Comparison of ENCODE assay signal across 9 cellular contexts in genomic region chr2:12057436-12058166, GRCh38.
DNase-seq lines count a peak whose midpoint lies in the region; ATAC-seq, FAIRE-seq and TF ChIP-seq lines count a peak whose summit lies in the region.
"Had no signal": no experiment of that assay in that cellular context is flagged by ENCODE, and none has a peak within 500 bp of the region (broad histone marks: within the 10 kb centered on the region; RNA-seq: fewer than 3 reads in every experiment).

No MANE protein-coding gene starts in this region.

- H3K4me3 ChIP-seq in transverse colon = no peak overlapping the region

- no peaks in the 10 kb centered on the region for H3K27me3 ChIP-seq in transverse colon

- ATAC-seq in HG02981 (IDR thresholded peaks at IDR 0.05; ENCODE audit: unreplicated experiment) = peak; percentile 81

- no peak for TF ChIP-seq POLR2A in transverse colon (IDR thresholded peaks at IDR 0.05)

- peak; percentile 84 for DNase-seq in NK-92 treated with Interleukin-12 subunit alpha and Interleukin-12 subunit beta, amount 100 ng/mL, for 24 hours (lab: John Stamatoyannopoulos, UW)
- DNase-seq in NK-92 (lab: John Stamatoyannopoulos, UW; ENCODE audit: unreplicated experiment) (no peak), RCC 7860 (ENCODE audit: low spot score) (peak; percentile 38), germinal center (ENCODE audit: low spot score) (peak; percentile 54), transverse colon (peak; percentile 41), HK-2 (ENCODE audit: unreplicated experiment) (no peak), NCI-H1930 (lab: John Stamatoyannopoulos, UW) (no peak)

- H3K9me3 ChIP-seq in transverse colon = no peaks in the 10 kb centered on the region

- no peak for FAIRE-seq in RCC 7860 (lab: Jason Lieb, UNC)

- no peak for TF ChIP-seq CTCF in transverse colon (IDR thresholded peaks at IDR 0.05)

- in situ Hi-C loops in transverse colon (cut with MboI; ENCODE audit: low pct_ligation_motif_present in 1 of 4, low pct_unique_long_range_greater_than_20kb in 1 of 4, low sequenced_read_pairs in 3 of 4) = no loop called here

- no peak for TF ChIP-seq EP300 in transverse colon (IDR thresholded peaks at IDR 0.05; ENCODE audit: low read depth)

- 59% methylated on average over 12 of the region's 12 CpGs; no CpG with 5 or more reads in 1 of the 2 donors for WGBS in transverse colon (ENCODE audit: low coverage in 1 of 2), 2 donors

- H3K4me1 ChIP-seq in transverse colon = peaks cover 0 to 11% (median 0%) of the 10 kb centered on the region in 4 donors

- H3K27ac ChIP-seq in transverse colon = no peak overlapping the region
- H3K27ac ChIP-seq: 22Rv1 had no signal

- no peaks in the 10 kb centered on the region for H3K36me3 ChIP-seq in transverse colon

- intact Hi-C loops in transverse colon (cut with DNase I; ENCODE audit: low total_unique reads) = no loop called here

Comparison
In these comparisons a context has a peak if more than half of its experiments do, and no peak if none do; other contexts are left out.
1. DNase-seq: peak in NK-92 treated with Interleukin-12 subunit alpha and Interleukin-12 subunit beta, amount 100 ng/mL, for 24 hours (single experiment), RCC 7860 (single experiment), germinal center (single experiment) and transverse colon (single experiment); none in NK-92 (single experiment), HK-2 (single experiment) and NCI-H1930 (0 of 2).